Comparison of ENCODE assay signal across 9 cellular contexts in genomic region chr5:179792612-179793469, GRCh38. TPM values are rescaled to one million over a fixed set of nuclear protein-coding genes. Genes with fewer than 3 reads are reported as not detected.
DNase-seq lines count a peak whose midpoint lies in the region; ATAC-seq and TF ChIP-seq lines count a peak whose summit lies in the region.
"Had no signal": no experiment of that assay in that cellular context is flagged by ENCODE, and none has a peak within 500 bp of the region (broad histone marks: within the 10 kb centered on the region; RNA-seq: fewer than 3 reads in every experiment).

No MANE protein-coding gene starts in this region.

- ATAC-seq in memory B cell (ENCODE audit: low read depth), result no peak
- no peak for ATAC-seq in thoracic aorta (ENCODE audit: insufficient number of reproducible peaks, low FRiP score, low read depth)

- H3K27me3 ChIP-seq in thoracic aorta (replicated peaks; ENCODE audit: insufficient read depth), result no peaks in the 10 kb centered on the region

- no peaks in the 10 kb centered on the region for H3K9me3 Mint-ChIP-seq in T-helper 1 cell treated with Interleukin-12 subunit alpha and Interleukin-12 subunit beta and Interleukin-4 antibody, amounts not matched to agents 30 μg/mL and 1 μg/mL, for 36 hours
- no peaks in the 10 kb centered on the region for H3K9me3 Mint-ChIP-seq in memory B cell

- DNase-seq in T-helper 1 cell (no peak), memory B cell (ENCODE audit: low spot score in 2 of 2) (no peak), thoracic aorta (ENCODE audit: low spot score) (no peak), NCI-H1436 treated with DMSO at 0.1 percent for 48 hours (lab: John Stamatoyannopoulos, UW) (no peak), pons (ENCODE audit: low spot score) (no peak), COLO829 (ENCODE audit: low spot score) (no peak)
- DNase-seq: NCI-H187 had no signal

- peak overlapping the region; percentile 31 for H3K4me3 Mint-ChIP-seq in T-helper 1 cell treated with Interleukin-12 subunit alpha and Interleukin-12 subunit beta and Interleukin-4 antibody, amounts not matched to agents 30 μg/mL and 1 μg/mL, for 36 hours
- no peak overlapping the region for H3K4me3 Mint-ChIP-seq in memory B cell

- peaks cover 13% of the 10 kb centered on the region for H3K4me1 Mint-ChIP-seq in T-helper 1 cell treated with Interleukin-12 subunit alpha and Interleukin-12 subunit beta and Interleukin-4 antibody, amounts not matched to agents 30 μg/mL and 1 μg/mL, for 36 hours (ENCODE audit: low read depth)
- H3K4me1 Mint-ChIP-seq in memory B cell, result peaks cover 27% of the 10 kb centered on the region

- peak overlapping the region; percentile 72 for H3K27ac ChIP-seq in angular gyrus (ENCODE audit: low read depth, low read length)
- H3K27ac ChIP-seq in thoracic aorta, result peak overlapping the region; percentile 49 to 70

- H3K4me1 ChIP-seq in thoracic aorta (ENCODE audit: control insufficient read depth in 1 of 2, low read depth in 2 of 2), result peaks cover 27 to 40% of the 10 kb centered on the region in 2 donors

- H3K4me3 ChIP-seq in thoracic aorta, result no peak overlapping the region

- H3K27ac Mint-ChIP-seq in T-helper 1 cell treated with Interleukin-12 subunit alpha and Interleukin-12 subunit beta and Interleukin-4 antibody, amounts not matched to agents 30 μg/mL and 1 μg/mL, for 36 hours, result no peak overlapping the region
- peak overlapping the region; percentile 22 for H3K27ac Mint-ChIP-seq in memory B cell

- peaks cover 6% of the 10 kb centered on the region for H3K36me3 Mint-ChIP-seq in T-helper 1 cell treated with Interleukin-12 subunit alpha and Interleukin-12 subunit beta and Interleukin-4 antibody, amounts not matched to agents 30 μg/mL and 1 μg/mL, for 36 hours (ENCODE audit: low read depth)
- no peaks in the 10 kb centered on the region for H3K36me3 Mint-ChIP-seq in memory B cell

- no peaks in the 10 kb centered on the region for H3K27me3 Mint-ChIP-seq in T-helper 1 cell treated with Interleukin-12 subunit alpha and Interleukin-12 subunit beta and Interleukin-4 antibody, amounts not matched to agents 30 μg/mL and 1 μg/mL, for 36 hours (ENCODE audit: low read depth)
- H3K27me3 Mint-ChIP-seq in memory B cell, result no peaks in the 10 kb centered on the region

- TF ChIP-seq CTCF in thoracic aorta (IDR thresholded peaks at IDR 0.05), result no peak

- no peaks in the 10 kb centered on the region for H3K9me3 ChIP-seq in thoracic aorta

- H3K36me3 ChIP-seq in thoracic aorta, result peaks cover 3% of the 10 kb centered on the region

RNA-seq across cellular contexts. Expression of gene LTC4S, which starts 0.9 kb away (rescaled TPM):
- total RNA-seq in thoracic aorta, result 1 to 10 TPM; 4.9 to 6.6 TPM

RNA-seq across cellular contexts. Expression of gene MGAT4B, which starts 13.8 kb away (rescaled TPM):
- 10 to 100 TPM; 66.5 to 87.7 TPM for total RNA-seq in thoracic aorta

RNA-seq across cellular contexts. Expression of gene SQSTM1, which starts 27.9 kb away (rescaled TPM):
- 100 to 1,000 TPM; 375 to 469 TPM for total RNA-seq in thoracic aorta
